Comparison of ENCODE assay signal across 8 cellular contexts in the genomic region with DNA sequence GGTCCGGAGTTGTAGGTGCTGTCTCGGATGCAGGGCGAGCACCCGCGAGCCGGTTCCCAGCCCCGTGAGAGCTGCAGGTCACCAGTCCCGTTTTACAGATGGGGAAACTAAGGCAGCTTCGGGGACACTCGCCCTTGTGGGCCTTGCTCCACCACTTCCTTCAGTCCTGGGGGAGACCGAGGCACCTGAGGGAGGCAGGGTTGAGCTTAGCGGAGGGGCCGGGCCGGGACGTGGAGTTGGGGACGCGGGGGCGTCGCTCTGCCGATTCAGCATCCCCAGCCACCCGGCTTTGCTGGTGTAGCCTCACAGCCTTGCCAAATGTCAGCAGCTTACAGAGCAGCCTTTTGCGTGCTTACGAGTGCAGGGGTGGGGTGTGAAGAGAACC. TPM values are rescaled to one million over a fixed set of nuclear protein-coding genes. Genes with fewer than 3 reads are reported as not detected.
DNase-seq lines count a peak whose midpoint lies in the region; ATAC-seq, FAIRE-seq and TF ChIP-seq lines count a peak whose summit lies in the region.
"Had no signal": no experiment of that assay in that cellular context is flagged by ENCODE, and none has a peak within 500 bp of the region (broad histone marks: within the 10 kb centered on the region; RNA-seq: fewer than 3 reads in every experiment).

No MANE protein-coding gene starts in this region.

- TF ChIP-seq POLR2A in H1 (IDR thresholded peaks at IDR 0.05; ENCODE audit: control extremely low read depth in 1 of 2, low read depth in 2 of 2, low read length in 2 of 2) (no peak), stomach (IDR thresholded peaks at IDR 0.05) (no peak)

- peak overlapping the region; percentile 25 for H3K56ac ChIP-seq in H1 (replicated peaks; ENCODE audit: insufficient read length, low read depth, low read length)

- no peaks in the 10 kb centered on the region for H3K27me3 Mint-ChIP-seq in naive thymus-derived CD4-positive, alpha-beta T cell

- FAIRE-seq in H1 (lab: Jason Lieb, UNC), result no peak
- FAIRE-seq: endometrium had no signal

- no peaks in the 10 kb centered on the region; a peak in 1 of 7 replicates for H3K27me3 ChIP-seq in H1 (replicated peaks in 1 of 4; ENCODE audit: control insufficient read depth in 3 of 4, extremely low read depth in 1 of 4, insufficient read depth in 3 of 4, low read length in 3 of 4)
- H3K27me3 ChIP-seq in naive thymus-derived CD4-positive, alpha-beta T cell (ENCODE audit: control insufficient read depth in 2 of 2, insufficient read depth in 2 of 2, low read length in 2 of 2), result no peaks in the 10 kb centered on the region
- no peaks in the 10 kb centered on the region for H3K27me3 ChIP-seq in stomach

- H4K5ac ChIP-seq in H1 (ENCODE audit: insufficient read length, low read depth, low read length), result peak overlapping the region; percentile 77

- H2BK5ac ChIP-seq in H1 (ENCODE audit: low read depth, low read length), result peak overlapping the region; percentile 71

- H3K9me3 ChIP-seq in H1 (ENCODE audit: insufficient read depth in 2 of 2, low read depth in 1 of 2, low read length in 1 of 2) (no peaks in the 10 kb centered on the region), stomach (no peaks in the 10 kb centered on the region)
- no peaks in the 10 kb centered on the region for H3K9me3 ChIP-seq in naive thymus-derived CD4-positive, alpha-beta T cell (ENCODE audit: control insufficient read depth in 2 of 3, low read length in 3 of 3)

- 0 out of 2 replicates have a peak, but pooled peaks cover 8% of the 10 kb centered on the region for H3K79me1 ChIP-seq in H1 (ENCODE audit: low read depth, low read length)

- peak overlapping the region; percentile 43; the same call in 1 of the 2 replicates for H2AFZ ChIP-seq in H1 (ENCODE audit: low read length)

- POLR2A ChIA-PET in H1 (lab: Charles Lee; ENCODE audit: partially characterized antibody), result interaction anchor here (0.6 to 5.1 kb wide), 18 partner anchors 9 to 94 kb away, joined by 3 to 21 read pairs (median 4); partner anchors contain the start of gene PTGES2
- POLR2A ChIA-PET in naive thymus-derived CD4-positive, alpha-beta T cell (lab: Charles Lee), result interaction anchor here (1.0 to 2.0 kb wide), 8 partner anchors 30 to 393 kb away, joined by 3 to 9 read pairs (median 4); partner anchors contain the start of genes CIZ1, GOLGA2 and SWI5

- no peaks in the 10 kb centered on the region for H3K9me3 Mint-ChIP-seq in naive thymus-derived CD4-positive, alpha-beta T cell

- no peak for TF ChIP-seq EP300 in H1 (IDR thresholded peaks at IDR 0.05; ENCODE audit: borderline replicate concordance in 1 of 2, low read depth in 2 of 2, low read length in 2 of 2)
- TF ChIP-seq EP300 in stomach (IDR thresholded peaks at IDR 0.05), result no peak

- peak; percentile 4 for ATAC-seq in HG03565 (IDR thresholded peaks at IDR 0.05; ENCODE audit: unreplicated experiment)
- no peak for ATAC-seq in naive thymus-derived CD4-positive, alpha-beta T cell

- peak overlapping the region; percentile 78 to 95 for H3K4me2 ChIP-seq in H1 (ENCODE audit: insufficient read depth in 1 of 2, low read depth in 2 of 2, low read length in 2 of 2)

- peak overlapping the region; percentile 70 to 88 (median 79) for H3K4me3 ChIP-seq in H1 (ENCODE audit: extremely low read depth in 1 of 4, insufficient read depth in 2 of 4, low read depth in 3 of 4, low read length in 4 of 4)
- H3K4me3 ChIP-seq in naive thymus-derived CD4-positive, alpha-beta T cell (ENCODE audit: low read length), result peak overlapping the region; percentile 97
- peak overlapping the region; percentile 80 to 91 (median 83) for H3K4me3 ChIP-seq in stomach

- no peak overlapping the region for H2BK20ac ChIP-seq in H1 (ENCODE audit: low read length)

- TF ChIP-seq CTCF in H1 (IDR thresholded peaks at IDR 0.05; ENCODE audit: control extremely low read depth in 1 of 3, insufficient read depth in 1 of 3, low read depth in 1 of 3, low read length in 3 of 3), result no peak
- TF ChIP-seq CTCF in stomach (IDR thresholded peaks at IDR 0.05), result no peak

- H3K9ac ChIP-seq in H1 (replicated peaks in 1 of 4; ENCODE audit: extremely low read depth in 1 of 4, low read depth in 3 of 4, low read length in 3 of 4), result peak overlapping the region; percentile 50 to 86 (median 84)

- H3K27ac ChIP-seq in H1 (ENCODE audit: low read depth, low read length) (peak overlapping the region; percentile 62), stomach (peak overlapping the region; percentile 49 to 89 (median 79))
- peak overlapping the region; percentile 78 for H3K27ac ChIP-seq in naive thymus-derived CD4-positive, alpha-beta T cell (ENCODE audit: low read depth, low read length)

- CTCF ChIA-PET in H1 (lab: Charles Lee; ENCODE audit: partially characterized antibody), result interaction anchor here (1.0 to 3.2 kb wide), 3 partner anchors 10 to 36 kb away, joined by 5 to 15 read pairs (median 6); no protein-coding TSS in a partner anchor
- CTCF ChIA-PET in naive thymus-derived CD4-positive, alpha-beta T cell (lab: Charles Lee), result interaction anchor here (0.8 kb wide), 1 partner anchor 32 kb away, joined by 3 read pairs; no protein-coding TSS in a partner anchor

- H3K4me1 ChIP-seq in H1 (replicated peaks in 1 of 4; ENCODE audit: control insufficient read depth in 3 of 4, insufficient read depth in 4 of 4, low read length in 3 of 4), result peaks cover 0 to 11% (median 1%) of the 10 kb centered on the region in 4 experiments; a peak in 4 of 7 replicates
- H3K4me1 ChIP-seq in naive thymus-derived CD4-positive, alpha-beta T cell (ENCODE audit: control insufficient read depth in 2 of 2, insufficient read depth in 2 of 2, low read length in 2 of 2), result peaks cover 11 to 12% of the 10 kb centered on the region in 2 donors
- H3K4me1 ChIP-seq in stomach, result peaks cover 5 to 31% (median 21%) of the 10 kb centered on the region in 4 donors

- peak overlapping the region; percentile 91 for H4K91ac ChIP-seq in H1 (replicated peaks; ENCODE audit: insufficient read length, low read length)

- peaks cover 0 to 4% of the 10 kb centered on the region in 2 experiments for H4K20me1 ChIP-seq in H1 (replicated peaks in 1 of 2; ENCODE audit: control insufficient read depth in 1 of 2, insufficient read depth in 2 of 2, low read length in 2 of 2)

- H4K8ac ChIP-seq in H1 (ENCODE audit: extremely low read depth, insufficient read depth, low read length), result peak overlapping the region; percentile 98; the same call in 1 of the 2 replicates

- H3K23ac ChIP-seq in H1 (ENCODE audit: insufficient read length), result peak overlapping the region; percentile 55

- H3K4ac ChIP-seq in H1 (replicated peaks; ENCODE audit: insufficient read length, low read depth, low read length), result no peak overlapping the region

- H3K14ac ChIP-seq in H1 (ENCODE audit: insufficient read length), result peak overlapping the region; percentile 3

- peaks cover 0 to 4% of the 10 kb centered on the region in 2 experiments; a peak in 1 of 4 replicates for H3K79me2 ChIP-seq in H1 (ENCODE audit: control insufficient read depth in 1 of 2, insufficient read depth in 2 of 2, low read length in 2 of 2)

- peaks cover 5% of the 10 kb centered on the region; the same call in 1 of the 2 replicates for H3K23me2 ChIP-seq in H1 (ENCODE audit: low read depth, low read length)

- peak overlapping the region in 7 of 9 donors; percentile 51 to 93 (median 74) for H3K27ac Mint-ChIP-seq in naive thymus-derived CD4-positive, alpha-beta T cell

- no peak overlapping the region for H2BK12ac ChIP-seq in H1 (ENCODE audit: low read depth, low read length)

- no peak overlapping the region for H2AK5ac ChIP-seq in H1 (ENCODE audit: low read depth, low read length)

- H3K36me3 Mint-ChIP-seq in naive thymus-derived CD4-positive, alpha-beta T cell, result peaks cover 0 to 11% (median 6%) of the 10 kb centered on the region in 5 donors

- H3K4me3 Mint-ChIP-seq in naive thymus-derived CD4-positive, alpha-beta T cell, result peak overlapping the region; percentile 79 to 90 (median 82)

- H3K36me3 ChIP-seq in H1 (ENCODE audit: control insufficient read depth in 2 of 4, insufficient read depth in 4 of 4, low read length in 3 of 4) (peaks cover 0 to 16% (median 6%) of the 10 kb centered on the region in 4 experiments; a peak in 5 of 8 replicates), stomach (peaks cover 16 to 37% (median 35%) of the 10 kb centered on the region in 4 donors)
- H3K36me3 ChIP-seq in naive thymus-derived CD4-positive, alpha-beta T cell (ENCODE audit: control insufficient read depth in 2 of 3, insufficient read depth in 3 of 3, low read length in 3 of 3), result peaks cover 0 to 23% (median 0%) of the 10 kb centered on the region in 3 experiments

- H3K4me1 Mint-ChIP-seq in naive thymus-derived CD4-positive, alpha-beta T cell, result peaks cover 0 to 28% (median 21%) of the 10 kb centered on the region in 7 donors

- no peak overlapping the region for H2BK15ac ChIP-seq in H1 (ENCODE audit: low read length)

- H2BK120ac ChIP-seq in H1 (replicated peaks; ENCODE audit: low read depth, low read length), result no peak overlapping the region

- 6% methylated on average over 23 of the region's 23 CpGs; no CpG with 5 or more reads in 1 of the 2 experiments for WGBS in H1 (ENCODE audit: extremely low coverage in 1 of 2, insufficient coverage in 1 of 2, insufficient read length in 1 of 2, insufficient replicate concordance in 2 of 2, low coverage in 1 of 2, low lambda C conversion rate in 2 of 2, missing lambda C conversion rate in 1 of 2), 2 experiments
- WGBS in stomach, 5 donors, result 0 to 1% (median 1%) methylated on average over 21 to 23 of the region's 23 CpGs

- DNase-seq in GM19238 (ENCODE audit: insufficient read length, low spot score) (peak; percentile 37), H1 (ENCODE audit: low read depth in 1 of 2, low spot score in 2 of 2) (no peak), stomach (no peak), SKM-1 treated with dmso at 0.1 percent for 144 hours (lab: John Stamatoyannopoulos, UW; ENCODE audit: unreplicated experiment) (no peak)
- peak; percentile 37 to 44 for DNase-seq in activated CD4-positive, alpha-beta T cell treated with anti-CD3 and anti-CD28 coated beads, Interleukin-2, amount 50 U/mL, for 24 hours (ENCODE audit: low read depth in 1 of 2, low spot score in 1 of 2)
- DNase-seq in naive thymus-derived CD4-positive, alpha-beta T cell, result peak in 7 of 9 donors; percentile 16 to 68 (median 26)

- H3K18ac ChIP-seq in H1 (ENCODE audit: extremely low read depth, low read length), result peak overlapping the region; percentile 71

- TF ChIP-seq RAD21 in H1 (IDR thresholded peaks at IDR 0.05 in 1 of 2, conservative IDR thresholded peaks at IDR 0.05 in 1 of 2; ENCODE audit: low read depth in 2 of 2, low read length in 2 of 2), result no peak

- intact Hi-C loops in naive thymus-derived CD4-positive, alpha-beta T cell (cut with micrococcal nuclease), result loop anchor here (1.0 to 2.0 kb wide), 12 partner anchors 31 to 710 kb away; partner anchors contain the start of genes CIZ1 (in 2 of the 2), DNM1 (in 2 of the 2), COQ4 (in 1 of the 2) and GOLGA2 (in 1 of the 2)
- intact Hi-C loops in stomach (cut with DNase I; ENCODE audit: low total_unique reads), result no loop called here

RNA-seq across cellular contexts. Expression of gene BBLN, which starts 0.5 kb away (rescaled TPM):
- 63.1 and 66.4 TPM in 2 replicates for total RNA-seq in H1 (2021; fragmentation: NEBNext Ultra II Directional; extraction: Animal tissue kit (Norgen Biotek cat#: 25700))
- polyA plus RNA-seq in H1 (2011; rRNA removed) (164 and 264 TPM in 2 replicates), stomach (100 to 1,000 TPM; 108 to 161 (median 147) TPM)
- polyA plus RNA-seq in H1 (2011; cell fraction: cytosol; rRNA removed), result 116 TPM
- 130 TPM for polyA plus RNA-seq in H1 (2011; cell fraction: nucleus; rRNA removed)
- 55.4 to 92.3 TPM (median 90.9 TPM) in 4 replicates for polyA plus RNA-seq in H1 (2012, experiment 1 of 2)
- polyA plus RNA-seq in H1 (2012, experiment 2 of 2), result 146 TPM
- 82.3 TPM for polyA plus RNA-seq in H1 (2013, experiment 1 of 2)
- 81.6 TPM for polyA plus RNA-seq in H1 (2013, experiment 2 of 2)
- polyA minus RNA-seq in H1 (2011; rRNA and poly(A)+ RNA removed), result 11.2 and 14.2 TPM in 2 replicates
- 40.3 TPM for polyA minus RNA-seq in H1 (2011; cell fraction: cytosol; rRNA and poly(A)+ RNA removed)
- polyA minus RNA-seq in H1 (2011; cell fraction: nucleus; rRNA and poly(A)+ RNA removed), result 35.9 TPM
- total RNA-seq in naive thymus-derived CD4-positive, alpha-beta T cell, result 10 to 100 TPM; 42.7 to 87.8 (median 48.0) TPM
- 100 to 1,000 TPM in 1 of 2 donors, 10 to 100 TPM in 1; 99.2 to 102 TPM for polyA plus RNA-seq in naive thymus-derived CD4-positive, alpha-beta T cell
- 100 to 1,000 TPM in 2 of 5 donors, 10 to 100 TPM in 2, not detected in 1; 17.8 to 193 (median 113) TPM for total RNA-seq in stomach

RNA-seq across cellular contexts. Expression of gene LCN2, which starts 11.3 kb away (rescaled TPM):
- 1.1 and 1.4 TPM in 2 replicates for total RNA-seq in H1 (2021; fragmentation: NEBNext Ultra II Directional; extraction: Animal tissue kit (Norgen Biotek cat#: 25700))
- polyA plus RNA-seq in H1 (2011; rRNA removed) (1.6 TPM in 2 replicates), stomach (100 to 1,000 TPM in 2 of 3 donors, 10 to 100 TPM in 1; 33.1 to 922 (median 369) TPM)
- polyA plus RNA-seq in H1 (2011; cell fraction: cytosol; rRNA removed), result 0.93 TPM
- 2.2 TPM for polyA plus RNA-seq in H1 (2011; cell fraction: nucleus; rRNA removed)
- 0.75 to 1.4 TPM (median 1.2 TPM) in 4 replicates for polyA plus RNA-seq in H1 (2012, experiment 1 of 2)
- polyA plus RNA-seq in H1 (2012, experiment 2 of 2), result 0.84 TPM
- polyA plus RNA-seq in H1 (2013, experiment 1 of 2), result 1.1 TPM
- polyA plus RNA-seq in H1 (2013, experiment 2 of 2), result 1.4 TPM
- not detected in 2 replicates for polyA minus RNA-seq in H1 (2011; rRNA and poly(A)+ RNA removed)
- not detected for polyA minus RNA-seq in H1 (2011; cell fraction: cytosol; rRNA and poly(A)+ RNA removed)
- polyA minus RNA-seq in H1 (2011; cell fraction: nucleus; rRNA and poly(A)+ RNA removed), result not detected
- total RNA-seq in naive thymus-derived CD4-positive, alpha-beta T cell, result not detected
- not detected for polyA plus RNA-seq in naive thymus-derived CD4-positive, alpha-beta T cell
- total RNA-seq in stomach, result 100 to 1,000 TPM in 3 of 5 donors, 10 to 100 TPM in 1, not detected in 1; 10.8 to 756 (median 444) TPM

RNA-seq across cellular contexts. Expression of gene CIZ1, which starts 30.8 kb away (rescaled TPM):
- total RNA-seq in H1 (2021; fragmentation: NEBNext Ultra II Directional; extraction: Animal tissue kit (Norgen Biotek cat#: 25700)), result 103 and 107 TPM in 2 replicates
- polyA plus RNA-seq in H1 (2011; rRNA removed), result 66.0 and 87.0 TPM in 2 replicates
- 40.7 TPM for polyA plus RNA-seq in H1 (2011; cell fraction: cytosol; rRNA removed)
- 107 TPM for polyA plus RNA-seq in H1 (2011; cell fraction: nucleus; rRNA removed)
- polyA plus RNA-seq in H1 (2012, experiment 1 of 2), result 80.8 to 92.5 TPM (median 90.4 TPM) in 4 replicates
- 78.0 TPM for polyA plus RNA-seq in H1 (2012, experiment 2 of 2)
- polyA plus RNA-seq in H1 (2013, experiment 1 of 2), result 77.5 TPM
- 83.3 TPM for polyA plus RNA-seq in H1 (2013, experiment 2 of 2)
- polyA minus RNA-seq in H1 (2011; rRNA and poly(A)+ RNA removed), result 38.7 and 39.7 TPM in 2 replicates
- 51.8 TPM for polyA minus RNA-seq in H1 (2011; cell fraction: cytosol; rRNA and poly(A)+ RNA removed)
- polyA minus RNA-seq in H1 (2011; cell fraction: nucleus; rRNA and poly(A)+ RNA removed), result 36.3 TPM
- 100 to 1,000 TPM; 110 to 163 (median 142) TPM for total RNA-seq in naive thymus-derived CD4-positive, alpha-beta T cell
- polyA plus RNA-seq in naive thymus-derived CD4-positive, alpha-beta T cell, result 10 to 100 TPM; 11.2 to 38.2 TPM
- 100 to 1,000 TPM in 1 of 5 donors, 10 to 100 TPM in 4; 15.2 to 217 (median 62.2) TPM for total RNA-seq in stomach
- 10 to 100 TPM; 41.0 to 62.7 (median 49.0) TPM for polyA plus RNA-seq in stomach

RNA-seq across cellular contexts. Expression of gene PTGES2, which starts 33.1 kb away (rescaled TPM):
- 76.9 and 81.2 TPM in 2 replicates for total RNA-seq in H1 (2021; fragmentation: NEBNext Ultra II Directional; extraction: Animal tissue kit (Norgen Biotek cat#: 25700))
- polyA plus RNA-seq in H1 (2011; rRNA removed) (80.7 and 119 TPM in 2 replicates), stomach (10 to 100 TPM; 50.1 to 69.9 (median 58.3) TPM)
- polyA plus RNA-seq in H1 (2011; cell fraction: cytosol; rRNA removed), result 104 TPM
- polyA plus RNA-seq in H1 (2011; cell fraction: nucleus; rRNA removed), result 242 TPM
- 50.2 to 79.0 TPM (median 72.3 TPM) in 4 replicates for polyA plus RNA-seq in H1 (2012, experiment 1 of 2)
- polyA plus RNA-seq in H1 (2012, experiment 2 of 2), result 60.0 TPM
- 52.2 TPM for polyA plus RNA-seq in H1 (2013, experiment 1 of 2)
- 49.8 TPM for polyA plus RNA-seq in H1 (2013, experiment 2 of 2)
- 61.8 and 72.7 TPM in 2 replicates for polyA minus RNA-seq in H1 (2011; rRNA and poly(A)+ RNA removed)
- polyA minus RNA-seq in H1 (2011; cell fraction: cytosol; rRNA and poly(A)+ RNA removed), result 58.8 TPM
- polyA minus RNA-seq in H1 (2011; cell fraction: nucleus; rRNA and poly(A)+ RNA removed), result 65.8 TPM
- total RNA-seq in naive thymus-derived CD4-positive, alpha-beta T cell, result 10 to 100 TPM; 52.0 to 70.8 (median 61.3) TPM
- polyA plus RNA-seq in naive thymus-derived CD4-positive, alpha-beta T cell, result 10 to 100 TPM; 32.3 to 36.1 TPM
- total RNA-seq in stomach, result 100 to 1,000 TPM in 3 of 5 donors, 10 to 100 TPM in 2; 47.2 to 570 (median 125) TPM

RNA-seq across cellular contexts. Expression of gene DNM1, which starts 42.6 kb away (rescaled TPM):
- total RNA-seq in H1 (2021; fragmentation: NEBNext Ultra II Directional; extraction: Animal tissue kit (Norgen Biotek cat#: 25700)), result 43.7 and 62.7 TPM in 2 replicates
- polyA plus RNA-seq in H1 (2011; rRNA removed), result 34.3 and 55.4 TPM in 2 replicates
- 38.5 TPM for polyA plus RNA-seq in H1 (2011; cell fraction: cytosol; rRNA removed)
- polyA plus RNA-seq in H1 (2011; cell fraction: nucleus; rRNA removed), result 182 TPM
- polyA plus RNA-seq in H1 (2012, experiment 1 of 2), result 63.2 to 75.1 TPM (median 67.5 TPM) in 4 replicates
- polyA plus RNA-seq in H1 (2012, experiment 2 of 2), result 27.0 TPM
- polyA plus RNA-seq in H1 (2013, experiment 1 of 2), result 35.2 TPM
- 29.3 TPM for polyA plus RNA-seq in H1 (2013, experiment 2 of 2)
- polyA minus RNA-seq in H1 (2011; rRNA and poly(A)+ RNA removed), result 80.1 and 86.2 TPM in 2 replicates
- 43.2 TPM for polyA minus RNA-seq in H1 (2011; cell fraction: cytosol; rRNA and poly(A)+ RNA removed)
- 108 TPM for polyA minus RNA-seq in H1 (2011; cell fraction: nucleus; rRNA and poly(A)+ RNA removed)
- 1 to 10 TPM in 2 of 5 experiments, under 1 TPM in 3; 0.24 to 2.0 (median 0.94) TPM for total RNA-seq in naive thymus-derived CD4-positive, alpha-beta T cell
- polyA plus RNA-seq in naive thymus-derived CD4-positive, alpha-beta T cell, result under 1 TPM in 1 of 2 donors, not detected in 1; 0.24 TPM
- 10 to 100 TPM; 20.1 to 60.8 (median 25.0) TPM for total RNA-seq in stomach
- 1 to 10 TPM; 2.3 to 4.8 (median 3.5) TPM for polyA plus RNA-seq in stomach

Comparison
In these comparisons a context has a peak if more than half of its experiments do, and no peak if none do; other contexts are left out.
1. DNase-seq: peak in GM19238 (single experiment), activated CD4-positive, alpha-beta T cell treated with anti-CD3 and anti-CD28 coated beads, Interleukin-2, amount 50 U/mL, for 24 hours (2 of 2) and naive thymus-derived CD4-positive, alpha-beta T cell (7 of 9); none in H1 (0 of 2), stomach (single experiment) and SKM-1 treated with dmso at 0.1 percent for 144 hours (single experiment).
2. Peak in every context shown above with its lines, with median percentiles within 50 percentile points of each other: H3K27ac ChIP-seq and H3K4me3 ChIP-seq.